9 cellular contexts compared by ENCODE assay signal in genomic region chr11:27234043-27234668, GRCh38.
A peak's percentile ranks its signal among the peaks of the same experiment; 100 is the strongest.
DNase-seq lines count a peak whose midpoint lies in the region; ATAC-seq lines count a peak whose summit lies in the region.
"Had no signal": no experiment of that assay in that cellular context is flagged by ENCODE, and none has a peak within 500 bp of the region (broad histone marks: within the 10 kb centered on the region; RNA-seq: fewer than 3 reads in every experiment).

No MANE protein-coding gene starts in this region.

- peak; percentile 95 for DNase-seq in DMS 273 (lab: John Stamatoyannopoulos, UW; ENCODE audit: unreplicated experiment)
- peak; percentile 18 for DNase-seq in NCI-H526 treated with DMSO at 0.1 percent for 48 hours (lab: John Stamatoyannopoulos, UW)
- DNase-seq in fibroblast of gingiva (ENCODE audit: low read depth), result peak; percentile 74
- no peak for DNase-seq in iPS-NIHi11 (ENCODE audit: low spot score)
- DNase-seq in stimulated activated CD4-positive, alpha-beta T cell treated with anti-CD3 and anti-CD28 coated beads, Interleukin-12 subunit alpha, Interleukin-12 subunit beta, amount 100 ng/mL, for 4 hours, result no peak

- H3K9me3 ChIP-seq in skeletal muscle tissue (ENCODE audit: control insufficient read depth in 3 of 3, low read length in 3 of 3), result no peaks in the 10 kb centered on the region
- H3K9me3 ChIP-seq: upper lobe of left lung had no signal

- ATAC-seq in GM19395 (IDR thresholded peaks at IDR 0.05; ENCODE audit: unreplicated experiment) (peak; percentile 97), HG03175 (IDR thresholded peaks at IDR 0.05; ENCODE audit: unreplicated experiment) (peak; percentile 97)

- peak overlapping the region; percentile 28 to 65 (median 63) for H3K9ac ChIP-seq in skeletal muscle tissue (ENCODE audit: low read depth in 1 of 3, low read length in 3 of 3)

- peaks cover 0 to 2% (median 0%) of the 10 kb centered on the region in 3 donors for H3K27me3 ChIP-seq in skeletal muscle tissue (ENCODE audit: control insufficient read depth in 3 of 3, insufficient read depth in 3 of 3, low read length in 3 of 3)
- H3K27me3 ChIP-seq: upper lobe of left lung had no signal

- H3K36me3 ChIP-seq in skeletal muscle tissue (ENCODE audit: control insufficient read depth in 3 of 3, insufficient read depth in 3 of 3, low read length in 3 of 3), result no peaks in the 10 kb centered on the region
- H3K36me3 ChIP-seq: upper lobe of left lung had no signal

- peak overlapping the region; percentile 78 for H3K27ac ChIP-seq in skeletal muscle tissue (ENCODE audit: low read depth, low read length)
- H3K27ac ChIP-seq: upper lobe of left lung had no signal

- H3K4me3 ChIP-seq in skeletal muscle tissue (ENCODE audit: low read length in 3 of 3), result peak overlapping the region; percentile 33 to 52 (median 49)
- H3K4me3 ChIP-seq: upper lobe of left lung had no signal

- peaks cover 10 to 13% (median 12%) of the 10 kb centered on the region in 3 donors for H3K4me1 ChIP-seq in skeletal muscle tissue (ENCODE audit: control insufficient read depth in 3 of 3, insufficient read depth in 3 of 3, low read length in 3 of 3)
- H3K4me1 ChIP-seq: upper lobe of left lung had no signal

Comparison
In these comparisons a context has a peak if more than half of its experiments do, and no peak if none do; other contexts are left out.
1. DNase-seq: peak in DMS 273 (single experiment), NCI-H526 treated with DMSO at 0.1 percent for 48 hours (single experiment) and fibroblast of gingiva (single experiment); none in iPS-NIHi11 (single experiment) and stimulated activated CD4-positive, alpha-beta T cell treated with anti-CD3 and anti-CD28 coated beads, Interleukin-12 subunit alpha, Interleukin-12 subunit beta, amount 100 ng/mL, for 4 hours (single experiment).